Comparison of ENCODE assay signal across 32 cellular contexts in the genomic region with DNA sequence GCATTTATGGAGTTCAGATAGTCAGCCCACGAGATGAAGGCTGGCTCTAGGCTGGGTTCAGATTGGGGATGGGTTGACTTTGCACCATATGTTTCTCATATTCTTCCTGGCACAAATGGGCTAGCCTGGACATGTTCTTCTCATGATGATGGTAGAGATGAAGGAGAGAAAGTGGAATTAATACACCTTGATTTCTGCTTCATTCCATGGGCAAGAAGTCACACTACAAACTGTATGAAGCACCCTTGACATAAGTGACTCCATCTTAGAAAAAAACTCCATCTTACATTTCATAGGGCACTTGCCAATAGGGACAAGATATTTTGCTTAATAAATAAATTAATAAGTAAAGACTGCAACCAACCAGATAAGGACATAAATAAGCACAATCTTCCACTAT.
"Had no signal": no experiment of that assay in that cellular context is flagged by ENCODE, and none has a peak within 500 bp of the region (broad histone marks: within the 10 kb centered on the region; RNA-seq: fewer than 3 reads in every experiment).

No MANE protein-coding gene starts in this region.

- H3K27ac ChIP-seq: hepatocyte, left lung, lower lobe of right lung, neural progenitor cell, neutrophil, pancreas, prostate gland, skin epidermis, stomach, testis, thyroid gland, transverse colon, upper lobe of left lung, vagina had no signal

- H3K36me3 ChIP-seq: left lung, lower lobe of right lung, neural progenitor cell, neutrophil, pancreas, prostate gland, stomach, thyroid gland, transverse colon, upper lobe of left lung, vagina had no signal

- H3K79me2 ChIP-seq: hepatocyte had no signal

- H3K4me1 Mint-ChIP-seq: mesothelial cell of epicardium had no signal

- H3K9me3 Mint-ChIP-seq: natural killer cell had no signal

- H3K9ac ChIP-seq: neural progenitor cell had no signal

- H3K36me3 Mint-ChIP-seq: mesothelial cell of epicardium; neural progenitor cell; stimulated activated effector memory CD8-positive, alpha-beta T cell treated with anti-CD3 and anti-CD28 coated beads, Interleukin-12 subunit alpha, Interleukin-12 subunit beta, amount 100 ng/mL, for 72 hours had no signal

- H3K4me3 Mint-ChIP-seq: mesothelial cell of epicardium; natural killer cell; nephron progenitor cell; neural progenitor cell; stimulated activated effector memory CD8-positive, alpha-beta T cell treated with anti-CD3 and anti-CD28 coated beads, Interleukin-12 subunit alpha, Interleukin-12 subunit beta, amount 100 ng/mL, for 72 hours had no signal

- DNase-seq: kidney glomerular epithelial cell; left cardiac atrium; left lung; lower lobe of right lung; mesendoderm; naive B cell; natural killer cell; nephron progenitor cell; pancreas; posterior cingulate gyrus; retina; right cardiac atrium; stimulated activated CD4-positive, alpha-beta T cell treated with anti-CD3 and anti-CD28 coated beads, Interleukin-12 subunit alpha, Interleukin-12 subunit beta, amount 100 ng/mL, for 4 hours; stimulated activated CD4-positive, alpha-beta T cell treated with anti-CD3 and anti-CD28 coated beads, Interleukin-15, amount 100 ng/mL, for 24 hours; stimulated activated CD4-positive, alpha-beta T cell treated with anti-CD3 and anti-CD28 coated beads, Interleukin-2, amount 100 ng/mL, for 24 hours; stimulated activated CD4-positive, alpha-beta T cell treated with anti-CD3 and anti-CD28 coated beads, Interleukin-4, amount 100 ng/mL, for 24 hours; stimulated activated naive CD8-positive, alpha-beta T cell treated with anti-CD3 and anti-CD28 coated beads, Interleukin-15, Interleukin-2, amounts not matched to agents 100 U/mL and 50 U/mL, for 24 hours; stomach; testis; thyroid gland; transverse colon; upper lobe of left lung had no signal

- H3K4me2 ChIP-seq: hepatocyte, neural progenitor cell had no signal

- H2AFZ ChIP-seq: hepatocyte, neural progenitor cell had no signal

- H3K4me3 ChIP-seq: hepatocyte, left lung, lower lobe of right lung, neural progenitor cell, pancreas, prostate gland, skin epidermis, stomach, testis, thyroid gland, transverse colon, upper lobe of left lung, vagina had no signal

- H3K27me3 ChIP-seq: hepatocyte, left lung, neural progenitor cell, pancreas, testis, thyroid gland, upper lobe of left lung, vagina had no signal

- FAIRE-seq: keratinocyte, pancreas had no signal

- H3K27me3 Mint-ChIP-seq: naive B cell had no signal

- H3K27ac Mint-ChIP-seq: mesothelial cell of epicardium; natural killer cell; nephron progenitor cell; neural progenitor cell; stimulated activated effector memory CD8-positive, alpha-beta T cell treated with anti-CD3 and anti-CD28 coated beads, Interleukin-12 subunit alpha, Interleukin-12 subunit beta, amount 100 ng/mL, for 72 hours had no signal

- H3K4me1 ChIP-seq: neural progenitor cell, pancreas, prostate gland, testis, vagina had no signal

- ATAC-seq: left cardiac atrium; left lung; lower lobe of right lung; natural killer cell; pancreas; right cardiac atrium; sciatic nerve; stimulated activated effector memory CD8-positive, alpha-beta T cell treated with anti-CD3 and anti-CD28 coated beads, Interleukin-12 subunit alpha, Interleukin-12 subunit beta, amount 100 ng/mL, for 72 hours; stimulated activated naive CD8-positive, alpha-beta T cell treated with anti-CD3 and anti-CD28 coated beads, Interleukin-15, Interleukin-2, amounts not matched to agents 100 U/mL and 50 U/mL, for 24 hours had no signal

- H3K9me3 ChIP-seq: neutrophil, pancreas, prostate gland, testis, thyroid gland, vagina had no signal
